Comparison of ENCODE assay signal across 26 cellular contexts in the genomic region with DNA sequence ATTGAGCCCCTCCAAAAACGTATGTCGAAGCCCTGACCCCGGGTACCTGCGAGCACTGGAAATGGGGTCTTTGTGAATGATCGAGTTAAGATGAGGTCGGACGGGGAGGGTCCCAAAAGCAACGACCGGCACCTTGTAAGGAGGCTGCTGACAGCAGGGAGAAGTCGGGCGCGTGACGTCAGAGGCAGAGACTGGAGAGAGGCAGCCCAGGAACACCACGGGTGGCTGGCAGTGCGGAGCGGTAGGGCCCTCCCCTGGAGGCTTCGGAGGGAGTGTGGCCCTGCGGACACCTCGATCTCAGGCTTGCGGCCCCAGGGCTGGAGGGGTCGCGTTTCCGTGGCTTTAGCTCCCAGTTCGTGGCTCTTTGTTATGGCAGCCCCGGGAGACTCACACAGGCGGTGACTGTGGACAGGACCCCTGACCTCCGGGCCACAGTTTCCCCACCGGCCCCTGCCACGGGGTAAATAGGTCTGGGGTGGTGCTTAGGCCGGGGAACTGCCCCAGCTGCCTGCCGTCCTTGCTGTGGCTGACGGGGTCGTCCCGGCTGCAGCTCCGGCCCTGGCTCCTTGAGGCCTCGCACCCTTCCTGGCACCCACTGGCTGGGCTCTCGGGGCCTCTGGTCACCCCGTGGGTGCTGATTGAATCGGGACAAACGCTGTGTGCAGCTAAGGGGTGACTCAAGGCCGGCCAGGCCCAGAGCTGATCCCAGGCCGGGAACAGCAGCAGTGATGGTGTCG. TPM values are rescaled to one million over a fixed set of nuclear protein-coding genes. Genes with fewer than 3 reads are reported as not detected.
"Had no signal": no experiment of that assay in that cellular context is flagged by ENCODE, and none has a peak within 500 bp of the region (broad histone marks: within the 10 kb centered on the region; RNA-seq: fewer than 3 reads in every experiment).

No MANE protein-coding gene starts in this region.

- H3K4me1 ChIP-seq: Peyer's patch, SJCRH30 had no signal

- H3K27me3 ChIP-seq: Peyer's patch, SJCRH30 had no signal

- DNase-seq: IMR-90, Kasumi-1, MM.1S, MV-4-11, NCI-H1048, NCI-H1105, NCI-H1417, NCI-H1436 treated with DMSO at 0.1 percent for 48 hours, NCI-H1694, NCI-H187 treated with DMSO at 0.1 percent for 48 hours, NCI-H2029 treated with DMSO at 0.1 percent for 48 hours, NCI-H2171 treated with DMSO at 0.1 percent for 48 hours, NCI-H345, NCI-H446 treated with DMSO at 0.1 percent for 48 hours, NCI-H510A treated with DMSO at 0.1 percent for 48 hours, NCI-H526, PC-3, Peyer's patch, SHP77 treated with DMSO at 0.1 percent for 48 hours, SJCRH30, T-helper 1 cell had no signal

- H3K4me3 ChIP-seq: Peyer's patch, SJCRH30 had no signal

- ATAC-seq: PC-3, Right ventricle myocardium inferior, SK-N-SH treated with all-trans-retinoic acid at 6 μM for 48 hours had no signal

- H3K27ac ChIP-seq: KMS-11, Peyer's patch, SJCRH30 had no signal

- H3K36me3 ChIP-seq: Peyer's patch, SJCRH30 had no signal

RNA-seq across cellular contexts. Expression of a gene that starts 10.6 kb away (rescaled TPM):
- total RNA-seq: IMR-90, M059J, RPMI7951 had no signal
- polyA plus RNA-seq: IMR-90 had no signal

RNA-seq across cellular contexts. Expression of a gene that starts 34.1 kb away (rescaled TPM):
- total RNA-seq: IMR-90, M059J, PC-3, Peyer's patch, RPMI7951, SJCRH30 had no signal
- polyA plus RNA-seq: IMR-90 had no signal
